6 cellular contexts compared by ENCODE assay signal in the genomic region with DNA sequence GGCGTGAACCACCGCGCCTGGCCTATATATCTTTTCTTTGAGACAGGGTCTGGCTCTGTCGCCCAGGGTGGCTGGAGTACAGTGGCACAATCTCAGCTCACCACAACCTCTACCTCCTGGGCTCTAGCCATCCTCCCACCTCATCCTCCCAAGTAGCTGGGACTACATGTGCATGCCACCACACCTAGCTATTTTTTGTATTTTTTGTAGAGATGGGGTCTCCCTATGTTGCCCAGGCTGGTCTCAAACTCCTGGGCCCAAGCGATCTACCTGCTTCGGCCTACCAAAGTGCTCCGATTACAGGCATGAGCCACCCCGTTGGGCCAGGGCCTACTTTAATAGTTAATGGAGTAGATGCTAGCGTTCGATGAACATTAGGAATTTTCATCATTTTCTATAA. TPM values are rescaled to one million over a fixed set of nuclear protein-coding genes. Genes with fewer than 3 reads are reported as not detected.
DNase-seq lines count a peak whose midpoint lies in the region; ATAC-seq and TF ChIP-seq lines count a peak whose summit lies in the region.

No MANE protein-coding gene starts in this region.

- H3K9me3 ChIP-seq in BLaER1 treated with 17β-estradiol and CSF1 and Interleukin-3, amounts not matched to agents 10 nM and 100 nM (replicated peaks in 1 of 11), result no peaks in the 10 kb centered on the region
- H3K9me3 ChIP-seq in WERI-Rb-1 (ENCODE audit: severe bottlenecking), result no peaks in the 10 kb centered on the region
- no peaks in the 10 kb centered on the region for H3K9me3 ChIP-seq in lower lobe of right lung

- H3K36me3 ChIP-seq in BLaER1 treated with 17β-estradiol and CSF1 and Interleukin-3, amounts not matched to agents 10 nM and 100 nM, result peaks cover 40 to 57% (median 54%) of the 10 kb centered on the region in 11 experiments
- H3K36me3 ChIP-seq in WERI-Rb-1 (peaks cover 54% of the 10 kb centered on the region), lower lobe of right lung (peaks cover 39% of the 10 kb centered on the region)

- ATAC-seq in lower lobe of right lung (no peak), HG02870 (IDR thresholded peaks at IDR 0.05; ENCODE audit: unreplicated experiment) (no peak)

- peak overlapping the region; percentile 94 to 100 (median 98) for H3K4me2 ChIP-seq in BLaER1 treated with 17β-estradiol and CSF1 and Interleukin-3, amounts not matched to agents 10 nM and 100 nM

- H3K4me1 ChIP-seq in BLaER1 treated with 17β-estradiol and CSF1 and Interleukin-3, amounts not matched to agents 10 nM and 100 nM, result peaks cover 29 to 43% (median 37%) of the 10 kb centered on the region in 10 experiments
- peaks cover 32% of the 10 kb centered on the region for H3K4me1 ChIP-seq in lower lobe of right lung

- intact Hi-C loops in lower lobe of right lung (cut with DNase I), result no loop called here

- no peaks in the 10 kb centered on the region for H3K27me3 ChIP-seq in BLaER1 treated with 17β-estradiol and CSF1 and Interleukin-3, amounts not matched to agents 10 nM and 100 nM
- no peaks in the 10 kb centered on the region for H3K27me3 ChIP-seq in WERI-Rb-1 (ENCODE audit: insufficient read depth, low read depth, severe bottlenecking)
- no peaks in the 10 kb centered on the region for H3K27me3 ChIP-seq in lower lobe of right lung (ENCODE audit: low read depth)

- peaks cover 11 to 67% (median 65%) of the 10 kb centered on the region in 11 experiments; a peak in 21 of 22 replicates for H4K20me1 ChIP-seq in BLaER1 treated with 17β-estradiol and CSF1 and Interleukin-3, amounts not matched to agents 10 nM and 100 nM

- DNase-seq in WERI-Rb-1 (no peak), lower lobe of right lung (no peak), cerebellum (ENCODE audit: low spot score) (no peak)
- no peak for DNase-seq in effector CD8-positive, alpha-beta T cell (lab: John Stamatoyannopoulos, UW)

- peak overlapping the region; percentile 95 to 100 (median 99) for H3K9ac ChIP-seq in BLaER1 treated with 17β-estradiol and CSF1 and Interleukin-3, amounts not matched to agents 10 nM and 100 nM

- TF ChIP-seq CTCF in WERI-Rb-1 (IDR thresholded peaks at IDR 0.05; ENCODE audit: low read depth, low read length) (no peak), lower lobe of right lung (IDR thresholded peaks at IDR 0.05) (no peak)

- H3K4me3 ChIP-seq in BLaER1 treated with 17β-estradiol and CSF1 and Interleukin-3, amounts not matched to agents 10 nM and 100 nM, result peak overlapping the region; percentile 71 to 90 (median 84)
- H3K4me3 ChIP-seq in WERI-Rb-1 (ENCODE audit: low read depth, low read length), result peak overlapping the region; percentile 87
- peak overlapping the region; percentile 66 for H3K4me3 ChIP-seq in lower lobe of right lung

- peak overlapping the region in 10 of 11 experiments; percentile 90 to 99 (median 98); a peak in 18 of 22 replicates for H3K27ac ChIP-seq in BLaER1 treated with 17β-estradiol and CSF1 and Interleukin-3, amounts not matched to agents 10 nM and 100 nM
- H3K27ac ChIP-seq in WERI-Rb-1, result no peak overlapping the region; the same call in 1 of the 2 replicates
- peak overlapping the region; percentile 31 for H3K27ac ChIP-seq in lower lobe of right lung

RNA-seq across cellular contexts. Expression of a gene that starts 3.4 kb away (rescaled TPM):
- 42.7 TPM for total RNA-seq in lower lobe of right lung
- 92.3 TPM for total RNA-seq in cerebellum

RNA-seq across cellular contexts. Expression of a gene that starts 14.2 kb away (rescaled TPM):
- total RNA-seq in lower lobe of right lung, result 154 TPM
- total RNA-seq in cerebellum, result 76.4 TPM

RNA-seq across cellular contexts. Expression of a gene that starts 17.0 kb away (rescaled TPM):
- total RNA-seq in lower lobe of right lung (57.5 TPM), cerebellum (34.1 TPM)

RNA-seq across cellular contexts. Expression of a gene that starts 23.9 kb away (rescaled TPM):
- total RNA-seq in lower lobe of right lung (6.0 TPM), cerebellum (5.3 TPM)

RNA-seq across cellular contexts. Expression of a gene that starts 31.3 kb away (rescaled TPM):
- total RNA-seq in lower lobe of right lung, result not detected
- not detected for total RNA-seq in cerebellum
